In genomic region chr1:216422821-216423529, GRCh38 we compare ENCODE assay signal across 14 cellular contexts. TPM values are rescaled to one million over a fixed set of nuclear protein-coding genes. Genes with fewer than 3 reads are reported as not detected.
DNase-seq lines count a peak whose midpoint lies in the region; ATAC-seq, FAIRE-seq and TF ChIP-seq lines count a peak whose summit lies in the region.
"Had no signal": no experiment of that assay in that cellular context is flagged by ENCODE, and none has a peak within 500 bp of the region (broad histone marks: within the 10 kb centered on the region; RNA-seq: fewer than 3 reads in every experiment).

Gene USH2A (minus strand): TSS chr1:216423448. CDS start chr1:216422336, 1,112 bp downstream.

- no peaks in the 10 kb centered on the region for H3K27me3 Mint-ChIP-seq in activated CD8-positive, alpha-beta memory T cell treated with anti-CD3 and anti-CD28 coated beads, Interleukin-2, amount 10 ng/mL, durations not matched to agents 7 days and 5 days
- no peaks in the 10 kb centered on the region for H3K27me3 Mint-ChIP-seq in stimulated activated naive CD8-positive, alpha-beta T cell treated with anti-CD3 and anti-CD28 coated beads, Interleukin-15, amount 100 ng/mL, for 72 hours
- H3K27me3 Mint-ChIP-seq: naive thymus-derived CD4-positive, alpha-beta T cell had no signal

- H3K4me1 Mint-ChIP-seq in activated CD8-positive, alpha-beta memory T cell treated with anti-CD3 and anti-CD28 coated beads, Interleukin-2, amount 10 ng/mL, durations not matched to agents 7 days and 5 days: no peaks in the 10 kb centered on the region
- no peaks in the 10 kb centered on the region for H3K4me1 Mint-ChIP-seq in stimulated activated naive CD8-positive, alpha-beta T cell treated with anti-CD3 and anti-CD28 coated beads, Interleukin-15, amount 100 ng/mL, for 72 hours
- H3K4me1 Mint-ChIP-seq: naive thymus-derived CD4-positive, alpha-beta T cell had no signal

- no peaks in the 10 kb centered on the region for H3K36me3 Mint-ChIP-seq in activated CD8-positive, alpha-beta memory T cell treated with anti-CD3 and anti-CD28 coated beads, Interleukin-2, amount 10 ng/mL, durations not matched to agents 7 days and 5 days
- H3K36me3 Mint-ChIP-seq: naive thymus-derived CD4-positive, alpha-beta T cell had no signal

- TF ChIP-seq CTCF in D721Med (IDR thresholded peaks at IDR 0.05; ENCODE audit: insufficient read depth, missing control alignments): no peak

- no peak for ATAC-seq in GM21381 (IDR thresholded peaks at IDR 0.05; ENCODE audit: unreplicated experiment)
- no peak for ATAC-seq in activated CD8-positive, alpha-beta memory T cell treated with anti-CD3 and anti-CD28 coated beads, Interleukin-2, amount 10 ng/mL, durations not matched to agents 7 days and 5 days
- ATAC-seq in stimulated activated naive CD8-positive, alpha-beta T cell treated with anti-CD3 and anti-CD28 coated beads, Interleukin-15, amount 100 ng/mL, for 72 hours: no peak
- ATAC-seq: activated CD4-positive, CD25-positive, alpha-beta regulatory T cell treated with anti-CD3 and anti-CD28 coated beads, Interleukin-2, amount 50 U/mL, for 24 hours; left lobe of liver; naive thymus-derived CD4-positive, alpha-beta T cell had no signal

- FAIRE-seq in D721Med (lab: Jason Lieb, UNC): peak; percentile 99

- no peak for DNase-seq in D721Med (ENCODE audit: insufficient read length, low spot score)
- DNase-seq in NCI-H1436 treated with DMSO at 0.1 percent for 48 hours (lab: John Stamatoyannopoulos, UW): peak; percentile 30
- peak; percentile 97 for DNase-seq in NCI-H82 treated with DMSO at 0.1 percent for 48 hours (lab: John Stamatoyannopoulos, UW; ENCODE audit: unreplicated experiment)
- peak; percentile 34 for DNase-seq in kidney tubule cell (ENCODE audit: low spot score)
- DNase-seq in SW 1271 (lab: John Stamatoyannopoulos, UW): no peak
- DNase-seq in activated CD8-positive, alpha-beta memory T cell treated with anti-CD3 and anti-CD28 coated beads, Interleukin-2, amount 10 ng/mL, durations not matched to agents 7 days and 5 days: no peak
- DNase-seq in stimulated activated naive CD8-positive, alpha-beta T cell treated with anti-CD3 and anti-CD28 coated beads, Interleukin-15, amount 100 ng/mL, for 72 hours: no peak
- DNase-seq: activated T-cell treated with anti-CD3 and anti-CD28 coated beads, Interleukin-2, amount 50 U/mL, for 1 hour; head of caudate nucleus; naive thymus-derived CD4-positive, alpha-beta T cell; stimulated activated CD4-positive, alpha-beta T cell treated with anti-CD3 and anti-CD28 coated beads, Interleukin-4, amount 100 ng/mL, for 1 hour had no signal

- H3K27ac Mint-ChIP-seq in activated CD8-positive, alpha-beta memory T cell treated with anti-CD3 and anti-CD28 coated beads, Interleukin-2, amount 10 ng/mL, durations not matched to agents 7 days and 5 days: no peak within 1 kb of the TSS
- H3K27ac Mint-ChIP-seq in stimulated activated naive CD8-positive, alpha-beta T cell treated with anti-CD3 and anti-CD28 coated beads, Interleukin-15, amount 100 ng/mL, for 72 hours: no peak within 1 kb of the TSS
- H3K27ac Mint-ChIP-seq: naive thymus-derived CD4-positive, alpha-beta T cell had no signal

- peaks cover 5% of the 10 kb centered on the region for H3K9me3 Mint-ChIP-seq in activated CD8-positive, alpha-beta memory T cell treated with anti-CD3 and anti-CD28 coated beads, Interleukin-2, amount 10 ng/mL, durations not matched to agents 7 days and 5 days (ENCODE audit: low read depth)
- no peaks in the 10 kb centered on the region for H3K9me3 Mint-ChIP-seq in stimulated activated naive CD8-positive, alpha-beta T cell treated with anti-CD3 and anti-CD28 coated beads, Interleukin-15, amount 100 ng/mL, for 72 hours

- no peak within 1 kb of the TSS for H3K4me3 Mint-ChIP-seq in activated CD8-positive, alpha-beta memory T cell treated with anti-CD3 and anti-CD28 coated beads, Interleukin-2, amount 10 ng/mL, durations not matched to agents 7 days and 5 days
- no peak within 1 kb of the TSS for H3K4me3 Mint-ChIP-seq in stimulated activated naive CD8-positive, alpha-beta T cell treated with anti-CD3 and anti-CD28 coated beads, Interleukin-15, amount 100 ng/mL, for 72 hours
- H3K4me3 Mint-ChIP-seq: naive thymus-derived CD4-positive, alpha-beta T cell had no signal

- CTCF ChIA-PET in activated CD8-positive, alpha-beta memory T cell treated with anti-CD3 and anti-CD28 coated beads, Interleukin-2, amount 10 ng/mL, durations not matched to agents 7 days and 5 days (lab: Charles Lee): no interaction called here

RNA-seq across cellular contexts. Expression of gene USH2A, which starts in this region (rescaled TPM):
- not detected for total RNA-seq in activated CD8-positive, alpha-beta memory T cell treated with anti-CD3 and anti-CD28 coated beads, Interleukin-2, amount 10 ng/mL, durations not matched to agents 7 days and 5 days
- total RNA-seq: naive thymus-derived CD4-positive, alpha-beta T cell had no signal

Comparison
In these comparisons a context has a peak if more than half of its experiments do, and no peak if none do; other contexts are left out.
1. DNase-seq: peak in NCI-H1436 treated with DMSO at 0.1 percent for 48 hours (single experiment), NCI-H82 treated with DMSO at 0.1 percent for 48 hours (single experiment) and kidney tubule cell (single experiment); none in D721Med (single experiment), SW 1271 (0 of 2), activated CD8-positive, alpha-beta memory T cell treated with anti-CD3 and anti-CD28 coated beads, Interleukin-2, amount 10 ng/mL, durations not matched to agents 7 days and 5 days (single experiment) and stimulated activated naive CD8-positive, alpha-beta T cell treated with anti-CD3 and anti-CD28 coated beads, Interleukin-15, amount 100 ng/mL, for 72 hours (0 of 2).